In genomic region chr2:26582890-26583289, GRCh38 we compare ENCODE assay signal across 27 cellular contexts. TPM values are rescaled to one million over a fixed set of nuclear protein-coding genes. Genes with fewer than 3 reads are reported as not detected.
DNase-seq lines count a peak whose midpoint lies in the region; ATAC-seq and TF ChIP-seq lines count a peak whose summit lies in the region.
"Had no signal": no experiment of that assay in that cellular context is flagged by ENCODE, and none has a peak within 500 bp of the region (broad histone marks: within the 10 kb centered on the region; RNA-seq: fewer than 3 reads in every experiment).

No MANE protein-coding gene starts in this region.

- H3K27ac Mint-ChIP-seq in WTC11, result no peak overlapping the region
- H3K27ac Mint-ChIP-seq: CD8-positive, alpha-beta memory T cell; GM23338 had no signal

- no peak overlapping the region for H3K4ac ChIP-seq in neuronal stem cell (ENCODE audit: low read length)

- no peak overlapping the region for H3K4me3 ChIP-seq in neuronal stem cell (ENCODE audit: low read length in 2 of 2)
- no peak overlapping the region for H3K4me3 ChIP-seq in upper lobe of right lung
- H3K4me3 ChIP-seq: GM23338, HAP-1, Peyer's patch, SJSA1 had no signal

- POLR2A ChIA-PET in WTC11 (lab: Charles Lee), result interaction anchor here (0.5 kb wide), 1 partner anchor 449 kb away, joined by 4 read pairs; no protein-coding TSS in a partner anchor

- no peak overlapping the region for H3K4me2 ChIP-seq in neuronal stem cell (ENCODE audit: insufficient read depth, low read length, poor library complexity, severe bottlenecking)
- H3K4me2 ChIP-seq: GM23338 had no signal

- H2BK5ac ChIP-seq in neuronal stem cell (ENCODE audit: low read length), result no peak overlapping the region

- no peak overlapping the region for H2AFZ ChIP-seq in neuronal stem cell (ENCODE audit: low read length)
- H2AFZ ChIP-seq: GM23338 had no signal

- peak; percentile 39 for DNase-seq in activated CD8-positive, alpha-beta memory T cell treated with anti-CD3 and anti-CD28 coated beads, Interleukin-2, amount 50 U/mL, for 48 hours
- no peak for DNase-seq in activated CD8-positive, alpha-beta memory T cell treated with anti-CD3 and anti-CD28 coated beads, Interleukin-2, amount 50 U/mL, for 4 hours
- DNase-seq in WTC11 (ENCODE audit: low spot score) (peak; percentile 3), neuronal stem cell (ENCODE audit: low spot score) (no peak), upper lobe of right lung (peak; percentile 25), left lobe of liver (ENCODE audit: low spot score) (no peak), NCI-H187 treated with DMSO at 0.1 percent for 48 hours (lab: John Stamatoyannopoulos, UW) (no peak)
- DNase-seq: Calu3; CD8-positive, alpha-beta memory T cell; DMS153; KBM-7; NCI-H1092 treated with DMSO at 0.1 percent for 48 hours; NCI-H146; NCI-H2029 treated with DMSO at 0.1 percent for 48 hours; NCI-H2171; NCI-H345; NCI-H524; NCI-H82 had no signal

- peak overlapping the region; percentile 34 for H2BK15ac ChIP-seq in neuronal stem cell (ENCODE audit: low read length)

- H3K9me3 ChIP-seq in neuronal stem cell (replicated peaks in 1 of 2; ENCODE audit: control insufficient read depth in 2 of 2, insufficient read depth in 1 of 2, low read depth in 1 of 2, low read length in 2 of 2) (no peaks in the 10 kb centered on the region), upper lobe of right lung (no peaks in the 10 kb centered on the region)
- H3K9me3 ChIP-seq: HAP-1, Peyer's patch, SJSA1 had no signal

- H3K18ac ChIP-seq in neuronal stem cell (ENCODE audit: low read length), result no peak overlapping the region

- no peak overlapping the region for H3K4me3 Mint-ChIP-seq in WTC11
- H3K4me3 Mint-ChIP-seq: CD8-positive, alpha-beta memory T cell; GM23338 had no signal

- H2BK120ac ChIP-seq in neuronal stem cell (ENCODE audit: low read depth, low read length), result no peak overlapping the region

- H3K27me3 Mint-ChIP-seq in WTC11 (ENCODE audit: low read depth), result peaks cover 15% of the 10 kb centered on the region

- intact Hi-C loops in upper lobe of right lung (cut with DNase I), result no loop called here

- no peak for TF ChIP-seq CTCF in WTC11 (IDR thresholded peaks at IDR 0.05)
- TF ChIP-seq CTCF in upper lobe of right lung (IDR thresholded peaks at IDR 0.05), result no peak

- H3K14ac ChIP-seq in neuronal stem cell (ENCODE audit: low read length), result no peak overlapping the region

- no peaks in the 10 kb centered on the region for H3K4me1 Mint-ChIP-seq in WTC11
- H3K4me1 Mint-ChIP-seq: CD8-positive, alpha-beta memory T cell; GM23338 had no signal

- no peak overlapping the region for H3K9ac ChIP-seq in neuronal stem cell (ENCODE audit: low read depth, low read length, poor library complexity)

- no CpG with 5 or more reads among the region's 5 CpGs for WGBS in neuronal stem cell (ENCODE audit: extremely low coverage in 2 of 2, insufficient read length in 2 of 2, insufficient replicate concordance in 1 of 2), 2 donors

- no peak overlapping the region for H4K91ac ChIP-seq in neuronal stem cell (ENCODE audit: low read depth, low read length, poor library complexity)

- H3K36me3 Mint-ChIP-seq in WTC11, result no peaks in the 10 kb centered on the region
- H3K36me3 Mint-ChIP-seq: CD8-positive, alpha-beta memory T cell had no signal

- H3K36me3 ChIP-seq in neuronal stem cell (replicated peaks in 1 of 2; ENCODE audit: control insufficient read depth in 2 of 2, insufficient read depth in 2 of 2, low read length in 2 of 2) (no peaks in the 10 kb centered on the region), upper lobe of right lung (no peaks in the 10 kb centered on the region)
- H3K36me3 ChIP-seq: HAP-1, Peyer's patch, SJSA1 had no signal

- no peak overlapping the region for H3K27ac ChIP-seq in neuronal stem cell (replicated peaks; ENCODE audit: low read length)
- H3K27ac ChIP-seq in upper lobe of right lung, result no peak overlapping the region
- H3K27ac ChIP-seq: C4-2B, HL-60, Peyer's patch, SJSA1 had no signal

- H3K4me1 ChIP-seq in neuronal stem cell (ENCODE audit: control insufficient read depth in 2 of 2, insufficient read depth in 1 of 2, low read depth in 1 of 2, low read length in 2 of 2), result no peaks in the 10 kb centered on the region
- H3K4me1 ChIP-seq in upper lobe of right lung, result no peaks in the 10 kb centered on the region
- H3K4me1 ChIP-seq: HAP-1, Peyer's patch, SJSA1 had no signal

- H3K23ac ChIP-seq in neuronal stem cell (ENCODE audit: low read depth, low read length, poor library complexity), result no peak overlapping the region

- H2AK5ac ChIP-seq in neuronal stem cell (ENCODE audit: low read depth, low read length), result no peak overlapping the region

- H3K27me3 ChIP-seq in neuronal stem cell (ENCODE audit: control insufficient read depth in 3 of 3, insufficient read depth in 3 of 3, low read depth in 1 of 3, low read length in 3 of 3) (peaks cover 0 to 63% (median 0%) of the 10 kb centered on the region in 3 experiments), upper lobe of right lung (peaks cover 25% of the 10 kb centered on the region)
- H3K27me3 ChIP-seq: Peyer's patch had no signal

- ATAC-seq in WTC11 (no peak), upper lobe of right lung (no peak), left lobe of liver (no peak)
- ATAC-seq: GM23338 had no signal

- no peak overlapping the region for H2BK12ac ChIP-seq in neuronal stem cell (ENCODE audit: low read length)

- H3K9me3 Mint-ChIP-seq in WTC11, result no peaks in the 10 kb centered on the region
- H3K9me3 Mint-ChIP-seq: GM23338 had no signal

- H4K8ac ChIP-seq in neuronal stem cell (ENCODE audit: low read depth, low read length), result no peak overlapping the region

- CTCF ChIA-PET in WTC11 (lab: Charles Lee), result interaction anchor here (0.5 kb wide), 1 partner anchor 610 kb away, joined by 4 read pairs; no protein-coding TSS in a partner anchor

- no peaks in the 10 kb centered on the region for H3K79me1 ChIP-seq in neuronal stem cell (ENCODE audit: low read depth, low read length)

TF ChIP-seq in WTC11, 78 proteins besides CTCF, POLR2A, EP300 and RAD21 (continues in another document):
- no peak for TF ChIP-seq E2F4 (CRISPR knock-in tag; IDR thresholded peaks at IDR 0.05; ENCODE audit: borderline replicate concordance, low read depth)
- no peak for TF ChIP-seq ATF1 (CRISPR knock-in tag; IDR thresholded peaks at IDR 0.05)
- no peak for TF ChIP-seq CREB1 (CRISPR knock-in tag; IDR thresholded peaks at IDR 0.05)
- TF ChIP-seq ZNF263 (CRISPR knock-in tag; IDR thresholded peaks at IDR 0.05; ENCODE audit: low read depth), result no peak
- no peak for TF ChIP-seq PRDM15 (CRISPR knock-in tag; IDR thresholded peaks at IDR 0.05)
- no peak for TF ChIP-seq HMGA2 (CRISPR knock-in tag; IDR thresholded peaks at IDR 0.05)
- no peak for TF ChIP-seq RELA (CRISPR knock-in tag; IDR thresholded peaks at IDR 0.05; ENCODE audit: borderline replicate concordance)

RNA-seq across cellular contexts. Expression of gene CIB4, which starts 58.3 kb away (rescaled TPM):
- not detected in 3 replicates for total RNA-seq in WTC11 (2021)
- polyA plus RNA-seq in neuronal stem cell (2013, experiment 1 of 2), result not detected
- polyA plus RNA-seq in neuronal stem cell (2013, experiment 2 of 2), result not detected
- total RNA-seq in upper lobe of right lung, result not detected
- total RNA-seq in left lobe of liver, result not detected
- total RNA-seq: Calu3; CD8-positive, alpha-beta memory T cell; Daoy; GM23338; HT-29; OCI-LY7; Peyer's patch; SJSA1 had no signal
- polyA plus RNA-seq: CD8-positive, alpha-beta memory T cell; GM23338 had no signal

Comparison
In these comparisons a context has a peak if more than half of its experiments do, and no peak if none do; other contexts are left out.
1. DNase-seq: peak in activated CD8-positive, alpha-beta memory T cell treated with anti-CD3 and anti-CD28 coated beads, Interleukin-2, amount 50 U/mL, for 48 hours (single experiment), WTC11 (single experiment) and upper lobe of right lung (single experiment); none in activated CD8-positive, alpha-beta memory T cell treated with anti-CD3 and anti-CD28 coated beads, Interleukin-2, amount 50 U/mL, for 4 hours (single experiment), neuronal stem cell (single experiment), left lobe of liver (single experiment) and NCI-H187 treated with DMSO at 0.1 percent for 48 hours (single experiment).